Comparison of ENCODE assay signal across 8 cellular contexts in genomic region chr6:134640975-134641429, GRCh38.
DNase-seq lines count a peak whose midpoint lies in the region; ATAC-seq and TF ChIP-seq lines count a peak whose summit lies in the region.

No MANE protein-coding gene starts in this region.

- no peaks in the 10 kb centered on the region for H3K27me3 Mint-ChIP-seq in activated CD4-positive, alpha-beta memory T cell treated with anti-CD3 and anti-CD28 coated beads for 36 hours

- no peak overlapping the region for H3K27ac Mint-ChIP-seq in activated CD4-positive, alpha-beta memory T cell treated with anti-CD3 and anti-CD28 coated beads for 36 hours

- H3K36me3 Mint-ChIP-seq in activated CD4-positive, alpha-beta memory T cell treated with anti-CD3 and anti-CD28 coated beads for 36 hours: no peaks in the 10 kb centered on the region

- H3K9me3 Mint-ChIP-seq in activated CD4-positive, alpha-beta memory T cell treated with anti-CD3 and anti-CD28 coated beads for 36 hours: no peaks in the 10 kb centered on the region

- H3K4me3 Mint-ChIP-seq in activated CD4-positive, alpha-beta memory T cell treated with anti-CD3 and anti-CD28 coated beads for 36 hours: no peak overlapping the region

- CTCF ChIA-PET in activated CD4-positive, alpha-beta memory T cell treated with anti-CD3 and anti-CD28 coated beads for 36 hours (lab: Charles Lee): interaction anchor here (0.6 to 6.1 kb wide), 46 partner anchors 10 to 518 kb away, joined by 3 to 78 read pairs (median 5); no protein-coding TSS in a partner anchor

- intact Hi-C loops in activated CD4-positive, alpha-beta memory T cell treated with anti-CD3 and anti-CD28 coated beads for 36 hours (cut with micrococcal nuclease): loop anchor here (1.0 to 5.0 kb wide), 8 partner anchors 182 to 485 kb away; no protein-coding TSS in a partner anchor

- DNase-seq in AG10803 (ENCODE audit: low read depth) (peak; percentile 93), NCI-H69 (lab: John Stamatoyannopoulos, UW) (peak; percentile 66), ecto neural progenitor cell (ENCODE audit: low spot score) (peak; percentile 59), lung microvascular endothelial cell (ENCODE audit: low read depth in 2 of 2) (peak; percentile 88)
- DNase-seq in activated CD4-positive, alpha-beta memory T cell treated with anti-CD3 and anti-CD28 coated beads for 36 hours: peak; percentile 85
- peak; percentile 54 for DNase-seq in stimulated activated CD8-positive, alpha-beta memory T cell treated with anti-CD3 and anti-CD28 coated beads, Interleukin-12 subunit alpha, Interleukin-12 subunit beta, amount 100 ng/mL, for 4 hours (ENCODE audit: low read depth)

- ATAC-seq in GM18907 (IDR thresholded peaks at IDR 0.05; ENCODE audit: unreplicated experiment) (peak; percentile 85), HG03280 (IDR thresholded peaks at IDR 0.05; ENCODE audit: unreplicated experiment) (peak; percentile 87)

- TF ChIP-seq CTCF in AG10803 (conservative IDR thresholded peaks at IDR 0.05; ENCODE audit: low read length): peak; percentile 99

- H3K4me3 ChIP-seq in AG10803 (ENCODE audit: low read length): no peak overlapping the region

- H3K4me1 Mint-ChIP-seq in activated CD4-positive, alpha-beta memory T cell treated with anti-CD3 and anti-CD28 coated beads for 36 hours (ENCODE audit: low read depth): peaks cover 32% of the 10 kb centered on the region

- POLR2A ChIA-PET in activated CD4-positive, alpha-beta memory T cell treated with anti-CD3 and anti-CD28 coated beads for 36 hours (lab: Charles Lee): interaction anchor here (1.5 kb wide), 1 partner anchor 467 kb away, joined by 7 read pairs; no protein-coding TSS in a partner anchor
